ENCODE assay signal across 31 cellular contexts in the genomic region with DNA sequence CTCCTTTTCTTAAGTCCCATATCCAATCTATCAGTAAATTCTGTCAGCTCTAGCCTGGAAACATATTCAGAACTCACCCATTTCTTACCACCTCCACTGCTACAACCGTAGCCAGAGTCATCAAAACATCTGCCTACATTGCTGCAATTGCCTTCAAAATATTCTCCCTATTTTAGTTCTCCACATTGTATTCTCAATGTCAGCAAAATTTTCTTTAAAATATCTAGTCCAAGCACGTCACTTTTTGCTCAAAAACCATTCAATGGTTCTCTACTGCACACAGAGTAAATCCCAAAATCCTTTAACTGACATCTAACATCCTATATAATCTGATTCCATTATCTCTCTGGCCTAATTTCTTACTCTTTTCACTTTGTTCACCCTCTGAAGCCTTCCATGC.
"Had no signal": no experiment of that assay in that cellular context is flagged by ENCODE, and none has a peak within 500 bp of the region (broad histone marks: within the 10 kb centered on the region; RNA-seq: fewer than 3 reads in every experiment).

No MANE protein-coding gene starts in this region.

- H3K27ac Mint-ChIP-seq: natural killer cell; nephron; neural progenitor cell; progenitor cell of endocrine pancreas; stimulated activated memory B cell treated with anti-CD40 and anti-IgM and Interleukin-4, amounts not matched to agents 10 μg/mL and 1 μg/mL and 100 μg/mL, for 72 hours; stimulated activated naive CD8-positive, alpha-beta T cell treated with anti-CD3 and anti-CD28 coated beads, Interleukin-15, amount 100 ng/mL, for 72 hours; type B pancreatic cell had no signal

- H3K4me3 ChIP-seq: neural progenitor cell, ovary, psoas muscle, skin epidermis, smooth muscle cell, spleen, suprapubic skin, testis, tibial artery, transverse colon, upper lobe of right lung, uterus had no signal

- H3K4me3 Mint-ChIP-seq: natural killer cell; nephron; neural progenitor cell; stimulated activated memory B cell treated with anti-CD40 and anti-IgM and Interleukin-4, amounts not matched to agents 10 μg/mL and 1 μg/mL and 100 μg/mL, for 72 hours; stimulated activated naive CD8-positive, alpha-beta T cell treated with anti-CD3 and anti-CD28 coated beads, Interleukin-15, amount 100 ng/mL, for 72 hours; type B pancreatic cell had no signal

- H3K4me2 ChIP-seq: neural progenitor cell, smooth muscle cell had no signal

- H3K27ac ChIP-seq: neural progenitor cell, ovary, parathyroid adenoma, psoas muscle, skin epidermis, spleen, suprapubic skin, testis, tibial artery, transverse colon, upper lobe of right lung, uterus had no signal

- H3K4me1 Mint-ChIP-seq: natural killer cell; nephron; neural progenitor cell; stimulated activated memory B cell treated with anti-CD40 and anti-IgM and Interleukin-4, amounts not matched to agents 10 μg/mL and 1 μg/mL and 100 μg/mL, for 72 hours; stimulated activated naive CD8-positive, alpha-beta T cell treated with anti-CD3 and anti-CD28 coated beads, Interleukin-15, amount 100 ng/mL, for 72 hours had no signal

- H3K36me3 ChIP-seq: neural progenitor cell, ovary, spleen, suprapubic skin, tibial artery, transverse colon, upper lobe of right lung, uterus had no signal

- H3K27me3 Mint-ChIP-seq: stimulated activated memory B cell treated with anti-CD40 and anti-IgM and Interleukin-4, amounts not matched to agents 10 μg/mL and 1 μg/mL and 100 μg/mL, for 72 hours; type B pancreatic cell had no signal

- H3K9me3 ChIP-seq: ovary, psoas muscle, spleen, suprapubic skin, testis, tibial artery, transverse colon, upper lobe of right lung, uterus had no signal

- H3K36me3 Mint-ChIP-seq: natural killer cell; neural progenitor cell; stimulated activated memory B cell treated with anti-CD40 and anti-IgM and Interleukin-4, amounts not matched to agents 10 μg/mL and 1 μg/mL and 100 μg/mL, for 72 hours; type B pancreatic cell had no signal

- H3K4me1 ChIP-seq: neural progenitor cell, parathyroid adenoma, psoas muscle, spleen, suprapubic skin, testis, tibial artery, transverse colon, upper lobe of right lung, uterus had no signal

- ATAC-seq: natural killer cell; psoas muscle; right cardiac atrium; sciatic nerve; stimulated activated memory B cell treated with anti-CD40 and anti-IgM and Interleukin-4, amounts not matched to agents 10 μg/mL and 1 μg/mL and 100 μg/mL, for 72 hours; stimulated activated naive CD8-positive, alpha-beta T cell treated with anti-CD3 and anti-CD28 coated beads, Interleukin-15, amount 100 ng/mL, for 72 hours; stimulated activated naive CD8-positive, alpha-beta T cell treated with anti-CD3 and anti-CD28 coated beads, Interleukin-15, Interleukin-2, amounts not matched to agents 100 U/mL and 50 U/mL, for 24 hours; upper lobe of right lung had no signal

- H3K9me3 Mint-ChIP-seq: natural killer cell; nephron; stimulated activated memory B cell treated with anti-CD40 and anti-IgM and Interleukin-4, amounts not matched to agents 10 μg/mL and 1 μg/mL and 100 μg/mL, for 72 hours; stimulated activated naive CD8-positive, alpha-beta T cell treated with anti-CD3 and anti-CD28 coated beads, Interleukin-15, amount 100 ng/mL, for 72 hours; type B pancreatic cell had no signal

- DNase-seq: natural killer cell; occipital lobe; ovary; posterior cingulate gyrus; psoas muscle; right cardiac atrium; spleen; stimulated activated CD4-positive, alpha-beta T cell treated with anti-CD3 and anti-CD28 coated beads, Interleukin-12 subunit alpha, Interleukin-12 subunit beta, amount 100 ng/mL, for 4 hours; stimulated activated CD4-positive, alpha-beta T cell treated with anti-CD3 and anti-CD28 coated beads, Interleukin-1b, Interleukin-23, amount 100 ng/mL, for 48 hours; stimulated activated CD4-positive, alpha-beta T cell treated with anti-CD3 and anti-CD28 coated beads, Interleukin-4, amount 100 ng/mL, for 1 hour; stimulated activated CD4-positive, alpha-beta T cell treated with anti-CD3 and anti-CD28 coated beads, Interleukin-4, amount 100 ng/mL, for 4 hours; stimulated activated CD8-positive, alpha-beta memory T cell treated with anti-CD3 and anti-CD28 coated beads, Interleukin-4, amount 100 ng/mL, for 48 hours; stimulated activated naive CD4-positive, alpha-beta T cell; stimulated activated naive CD8-positive, alpha-beta T cell treated with anti-CD3 and anti-CD28 coated beads, Interleukin-15, amount 100 ng/mL, for 72 hours; stimulated activated naive CD8-positive, alpha-beta T cell treated with anti-CD3 and anti-CD28 coated beads, Interleukin-15, Interleukin-2, amounts not matched to agents 100 U/mL and 50 U/mL, for 24 hours; substantia nigra; testis; tibial artery; transverse colon; upper lobe of right lung; uterus had no signal

- H3K9ac ChIP-seq: neural progenitor cell, parathyroid adenoma had no signal

- H3K79me2 ChIP-seq: parathyroid adenoma had no signal

- H2AFZ ChIP-seq: neural progenitor cell, parathyroid adenoma had no signal

- H3K27me3 ChIP-seq: neural progenitor cell, ovary, suprapubic skin, testis, tibial artery, transverse colon, upper lobe of right lung, uterus had no signal
